12 cellular contexts compared by ENCODE assay signal in the genomic region with DNA sequence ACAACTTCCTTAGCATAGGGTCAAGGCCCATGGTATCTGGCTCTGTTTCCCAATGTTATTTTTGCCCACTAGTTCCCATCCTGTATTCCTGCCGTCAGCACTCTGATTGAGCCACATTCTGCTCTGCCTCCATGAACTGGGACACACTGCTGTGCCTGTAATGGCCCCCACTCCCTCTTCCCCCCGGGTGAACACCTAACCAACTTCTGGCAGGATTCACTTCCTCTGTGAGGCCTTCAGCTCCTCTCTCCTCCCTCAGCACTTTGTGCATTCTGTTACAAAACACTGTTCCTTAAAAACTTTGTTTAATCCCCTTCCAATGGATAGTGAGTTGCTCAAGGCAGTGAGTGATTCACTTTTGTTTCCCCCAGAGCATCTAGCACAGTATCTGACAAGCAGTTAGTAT.
A peak's percentile ranks its signal among the peaks of the same experiment; 100 is the strongest.
DNase-seq lines count a peak whose midpoint lies in the region; ATAC-seq and TF ChIP-seq lines count a peak whose summit lies in the region.
"Had no signal": no experiment of that assay in that cellular context is flagged by ENCODE, and none has a peak within 500 bp of the region (broad histone marks: within the 10 kb centered on the region; RNA-seq: fewer than 3 reads in every experiment).

No MANE protein-coding gene starts in this region.

- no peak for TF ChIP-seq POLR2A in heart left ventricle (IDR thresholded peaks at IDR 0.05)
- no peak for TF ChIP-seq POLR2A in prostate gland (IDR thresholded peaks at IDR 0.05)

- H3K9me3 ChIP-seq in heart left ventricle, result no peaks in the 10 kb centered on the region
- H3K9me3 ChIP-seq in left lung, result no peaks in the 10 kb centered on the region
- H3K9me3 ChIP-seq in prostate gland, result no peaks in the 10 kb centered on the region

- intact Hi-C loops in heart left ventricle (cut with DNase I), result no loop called here
- intact Hi-C loops in cardiac septum (cut with DNase I), result no loop called here
- intact Hi-C loops in left lung (cut with DNase I), result no loop called here
- intact Hi-C loops in prostate gland (cut with DNase I), result no loop called here

- peak in 3 of 4 donors; percentile 18 to 59 (median 52) for ATAC-seq in heart left ventricle
- ATAC-seq in left lung, result peak; percentile 44
- ATAC-seq in HG03025 (IDR thresholded peaks at IDR 0.05; ENCODE audit: low FRiP score, unreplicated experiment), result no peak

- TF ChIP-seq CTCF in heart left ventricle (IDR thresholded peaks at IDR 0.05) (no peak), cardiac fibroblast (IDR thresholded peaks at IDR 0.05; ENCODE audit: low read depth, low read length) (no peak), left lung (IDR thresholded peaks at IDR 0.05) (no peak), prostate gland (IDR thresholded peaks at IDR 0.05) (no peak)

- DNase-seq in heart left ventricle, result no peak
- no peak for DNase-seq in cardiac septum (ENCODE audit: low spot score)
- peak; percentile 71 to 79 for DNase-seq in cardiac fibroblast (ENCODE audit: low read depth in 2 of 2)
- no peak for DNase-seq in left lung
- no peak for DNase-seq in superior temporal gyrus (ENCODE audit: extremely low spot score)
- DNase-seq in prostate gland (ENCODE audit: low spot score), result no peak
- DNase-seq in HUDEP-2 (lab: John Stamatoyannopoulos, UW; ENCODE audit: unreplicated experiment in 76 of 76), result no peak
- DNase-seq: activated CD4-positive, CD25-positive, alpha-beta regulatory T cell treated with anti-CD3 and anti-CD28 coated beads, Interleukin-2, amount 50 U/mL, for 72 hours; activated effector memory CD4-positive, alpha-beta T cell treated with Interleukin-2 at 50 U/mL for 16 hours; NCI-H2029 treated with DMSO at 0.1 percent for 48 hours had no signal

- H3K27ac ChIP-seq in heart left ventricle (peak overlapping the region in 2 of 12 donors; percentile 3 to 11), left lung (peak overlapping the region in 1 of 2 donors; percentile 34), prostate gland (no peak overlapping the region)
- H3K27ac ChIP-seq: coronary artery had no signal

- no peaks in the 10 kb centered on the region for H3K36me3 ChIP-seq in heart left ventricle
- H3K36me3 ChIP-seq in left lung, result no peaks in the 10 kb centered on the region
- H3K36me3 ChIP-seq in prostate gland, result no peaks in the 10 kb centered on the region

- peaks cover 0 to 25% (median 4%) of the 10 kb centered on the region in 12 donors for H3K4me1 ChIP-seq in heart left ventricle
- peaks cover 0 to 17% of the 10 kb centered on the region in 2 donors for H3K4me1 ChIP-seq in left lung
- H3K4me1 ChIP-seq in prostate gland (replicated peaks), result no peaks in the 10 kb centered on the region

- H3K4me3 ChIP-seq in heart left ventricle (no peak overlapping the region), cardiac fibroblast (replicated peaks in 1 of 2; ENCODE audit: low read depth in 2 of 2, low read length in 2 of 2) (no peak overlapping the region), left lung (no peak overlapping the region), prostate gland (no peak overlapping the region)
- H3K4me3 ChIP-seq: coronary artery had no signal

- no peaks in the 10 kb centered on the region for H3K27me3 ChIP-seq in heart left ventricle
- no peaks in the 10 kb centered on the region for H3K27me3 ChIP-seq in left lung
- H3K27me3 ChIP-seq in prostate gland (replicated peaks; ENCODE audit: insufficient read depth), result no peaks in the 10 kb centered on the region

- 10 to 25% (median 17%) methylated on average over 2 of the region's 2 CpGs for WGBS in heart left ventricle, 4 donors
- WGBS in prostate gland, result 40% methylated on average over 2 of the region's 2 CpGs

Comparison
In these comparisons a context has a peak if more than half of its experiments do, and no peak if none do; other contexts are left out.
1. DNase-seq: peak in cardiac fibroblast (2 of 2); none in heart left ventricle (0 of 5), cardiac septum (single experiment), left lung (0 of 2), superior temporal gyrus (single experiment), prostate gland (single experiment) and HUDEP-2 (0 of 76).